23 cellular contexts compared by ENCODE assay signal in the genomic region with DNA sequence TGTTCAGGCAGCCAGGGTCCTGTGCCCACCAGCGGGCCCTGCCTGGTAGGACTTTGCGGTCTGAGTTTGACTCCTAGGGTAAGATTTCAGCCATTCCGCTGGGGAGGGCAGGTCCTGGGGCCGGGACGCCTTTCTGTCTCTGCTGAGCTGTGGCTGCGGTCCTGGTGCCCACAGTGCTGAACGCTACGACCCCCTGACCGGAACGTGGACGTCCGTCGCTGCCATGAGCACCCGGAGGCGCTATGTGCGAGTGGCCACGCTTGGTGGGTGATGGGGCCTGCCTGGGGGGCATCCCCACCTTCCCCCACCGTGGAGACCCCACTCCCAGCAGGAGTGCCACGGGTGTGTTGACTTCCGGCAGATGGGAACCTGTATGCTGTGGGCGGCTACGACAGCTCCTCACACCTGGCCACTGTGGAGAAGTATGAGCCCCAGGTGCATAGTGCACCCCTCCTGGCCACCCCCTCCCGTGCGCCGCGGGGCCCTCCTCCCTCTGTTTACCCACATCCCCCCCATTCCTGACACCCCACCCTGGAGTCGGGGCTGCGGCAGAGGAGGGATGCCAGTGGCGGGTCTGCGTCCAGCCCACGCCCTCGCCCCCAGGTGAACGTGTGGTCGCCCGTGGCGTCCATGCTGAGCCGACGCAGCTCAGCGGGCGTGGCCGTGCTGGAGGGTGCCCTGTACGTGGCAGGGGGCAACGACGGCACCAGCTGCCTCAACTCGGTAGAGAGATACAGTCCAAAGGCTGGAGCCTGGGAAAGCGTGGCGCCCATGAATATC. TPM values are rescaled to one million over a fixed set of nuclear protein-coding genes. Genes with fewer than 3 reads are reported as not detected.
DNase-seq lines count a peak whose midpoint lies in the region; ATAC-seq, FAIRE-seq and TF ChIP-seq lines count a peak whose summit lies in the region.
"Had no signal": no experiment of that assay in that cellular context is flagged by ENCODE, and none has a peak within 500 bp of the region (broad histone marks: within the 10 kb centered on the region; RNA-seq: fewer than 3 reads in every experiment).

No MANE protein-coding gene starts in this region.

- no peak overlapping the region for H3K9ac ChIP-seq in HepG2 (ENCODE audit: insufficient read depth, low read depth, low read length)
- no peak overlapping the region for H3K9ac ChIP-seq in mesenchymal stem cell (ENCODE audit: low read length)
- H3K9ac ChIP-seq: BLaER1 treated with 17β-estradiol and CSF1 and Interleukin-3, amounts not matched to agents 10 nM and 100 nM; GM23248 had no signal

- H3K4me2 ChIP-seq in HepG2 (ENCODE audit: low read depth, low read length) (no peak overlapping the region), mesenchymal stem cell (ENCODE audit: low read length, poor library complexity, severe bottlenecking) (no peak overlapping the region), osteoblast (ENCODE audit: insufficient read depth, low read length) (no peak overlapping the region)
- H3K4me2 ChIP-seq: BLaER1 treated with 17β-estradiol and CSF1 and Interleukin-3, amounts not matched to agents 10 nM and 100 nM had no signal

- H3K36me3 Mint-ChIP-seq in activated CD4-positive, alpha-beta T cell treated with anti-CD3 and anti-CD28 coated beads, Interleukin-2, amount 10 ng/mL, durations not matched to agents 24 days and 14 days (ENCODE audit: low read depth): peaks cover 16% of the 10 kb centered on the region

- H3K4me1 ChIP-seq in HepG2 (ENCODE audit: insufficient read depth, low read length): peaks cover 31% of the 10 kb centered on the region
- H3K4me1 ChIP-seq in right lobe of liver: peaks cover 0 to 12% (median 2%) of the 10 kb centered on the region in 4 donors
- peaks cover 31% of the 10 kb centered on the region for H3K4me1 ChIP-seq in mesenchymal stem cell (ENCODE audit: control insufficient read depth, insufficient read depth, low read depth, low read length)
- H3K4me1 ChIP-seq in osteoblast (ENCODE audit: insufficient read depth, low read length): peaks cover 10% of the 10 kb centered on the region

- H3K79me1 ChIP-seq in mesenchymal stem cell (replicated peaks; ENCODE audit: low read length, poor library complexity, severe bottlenecking): peaks cover 15% of the 10 kb centered on the region

- over 99% methylated on average over 20 of the region's 47 CpGs for WGBS in HepG2 (ENCODE audit: low lambda C conversion rate)
- 100% methylated on average over 1 of the region's 47 CpGs for WGBS in right lobe of liver (ENCODE audit: insufficient coverage, low coverage, low lambda C conversion rate, missing lambda C conversion rate)
- WGBS in mesenchymal stem cell: 96% methylated on average over 41 of the region's 47 CpGs

- H3K27ac ChIP-seq in HepG2 (ENCODE audit: extremely low read length, insufficient read depth, low read length): no peak overlapping the region
- H3K27ac ChIP-seq in right lobe of liver: no peak overlapping the region
- no peak overlapping the region for H3K27ac ChIP-seq in mesenchymal stem cell (ENCODE audit: low read length, poor library complexity, severe bottlenecking)
- no peak overlapping the region for H3K27ac ChIP-seq in osteoblast (ENCODE audit: low read depth, low read length)
- H3K27ac ChIP-seq: 22Rv1; BLaER1 treated with 17β-estradiol and CSF1 and Interleukin-3, amounts not matched to agents 10 nM and 100 nM; GM23248 had no signal

- TF ChIP-seq EP300 in HepG2 (IDR thresholded peaks at IDR 0.05; ENCODE audit: low read depth in 2 of 2, low read length in 2 of 2): no peak
- no peak for TF ChIP-seq EP300 in HepG2 (CRISPR knock-in tag; IDR thresholded peaks at IDR 0.05; ENCODE audit: borderline replicate concordance)

- no peak for TF ChIP-seq POLR2A in HepG2 (IDR thresholded peaks at IDR 0.05; ENCODE audit: insufficient read depth in 1 of 2, low read depth in 2 of 2, low read length in 2 of 2)
- no peak for TF ChIP-seq POLR2A in right lobe of liver (IDR thresholded peaks at IDR 0.05)

- H2AFZ ChIP-seq in HepG2 (ENCODE audit: low read length) (no peak overlapping the region), mesenchymal stem cell (ENCODE audit: low read depth, low read length) (no peak overlapping the region), osteoblast (ENCODE audit: low read length) (no peak overlapping the region)
- H2AFZ ChIP-seq: GM23248 had no signal

- H2BK5ac ChIP-seq in mesenchymal stem cell (ENCODE audit: low read depth, low read length, poor library complexity, severe bottlenecking): no peak overlapping the region

- TF ChIP-seq CTCF in HepG2 (CRISPR knock-in tag; IDR thresholded peaks at IDR 0.05) (no peak), right lobe of liver (IDR thresholded peaks at IDR 0.05) (no peak), osteoblast (IDR thresholded peaks at IDR 0.05; ENCODE audit: extremely low read depth, low read depth, low read length) (no peak)

- H3K4me3 Mint-ChIP-seq in activated CD4-positive, alpha-beta T cell treated with anti-CD3 and anti-CD28 coated beads, Interleukin-2, amount 10 ng/mL, durations not matched to agents 24 days and 14 days: peak overlapping the region; percentile 7

- BruUV-seq in HepG2 (replicated peaks; lab: Mats Ljungman, UMichigan): no TSS peak

- peak overlapping the region; percentile 15 for H4K91ac ChIP-seq in mesenchymal stem cell (ENCODE audit: low read length)

- H3K23ac ChIP-seq in mesenchymal stem cell (ENCODE audit: low read length in 2 of 2): no peak overlapping the region

- no peak for FAIRE-seq in HepG2 (lab: Jason Lieb, UNC)
- FAIRE-seq: D721Med, G401.6, GM12891, H54 had no signal

- H3K14ac ChIP-seq in mesenchymal stem cell (ENCODE audit: low read length in 2 of 2): no peak overlapping the region

- H3K4me1 Mint-ChIP-seq in activated CD4-positive, alpha-beta T cell treated with anti-CD3 and anti-CD28 coated beads, Interleukin-2, amount 10 ng/mL, durations not matched to agents 24 days and 14 days: peaks cover 10% of the 10 kb centered on the region

- no peak overlapping the region for H2BK15ac ChIP-seq in mesenchymal stem cell (ENCODE audit: low read depth, poor library complexity, severe bottlenecking)

- no peak overlapping the region for H3K27ac Mint-ChIP-seq in activated CD4-positive, alpha-beta T cell treated with anti-CD3 and anti-CD28 coated beads, Interleukin-2, amount 10 ng/mL, durations not matched to agents 24 days and 14 days
- H3K27ac Mint-ChIP-seq: CD4-positive, alpha-beta memory T cell had no signal

- H3K4me3 ChIP-seq in HepG2 (replicated peaks in 1 of 3; ENCODE audit: insufficient read depth in 1 of 3, low read depth in 2 of 3, low read length in 3 of 3) (no peak overlapping the region), right lobe of liver (no peak overlapping the region), mesenchymal stem cell (ENCODE audit: insufficient read depth in 1 of 2, low read depth in 1 of 2, low read length in 2 of 2) (no peak overlapping the region), osteoblast (ENCODE audit: insufficient read depth, low read length) (no peak overlapping the region)
- H3K4me3 ChIP-seq: BLaER1 treated with 17β-estradiol and CSF1 and Interleukin-3, amounts not matched to agents 10 nM and 100 nM; GM23248 had no signal

- H3K79me2 ChIP-seq in HepG2 (ENCODE audit: insufficient read depth, low read length) (peaks cover under 1% of the 10 kb centered on the region), osteoblast (ENCODE audit: insufficient read depth, low read length) (peaks cover 1% of the 10 kb centered on the region)

- no peaks in the 10 kb centered on the region for H3K9me3 Mint-ChIP-seq in activated CD4-positive, alpha-beta T cell treated with anti-CD3 and anti-CD28 coated beads, Interleukin-2, amount 10 ng/mL, durations not matched to agents 24 days and 14 days
- H3K9me3 Mint-ChIP-seq: CD4-positive, alpha-beta memory T cell had no signal

- DNase-seq in activated CD4-positive, alpha-beta T cell treated with anti-CD3 and anti-CD28 coated beads, Interleukin-2, amount 10 ng/mL, durations not matched to agents 24 days and 14 days: no peak
- DNase-seq in activated CD4-positive, alpha-beta T cell treated with anti-CD3 and anti-CD28 coated beads for 48 hours: no peak
- DNase-seq in HepG2 (ENCODE audit: low spot score) (no peak), right lobe of liver (no peak), mesenchymal stem cell (no peak), NCI-H128 (lab: John Stamatoyannopoulos, UW; ENCODE audit: unreplicated experiment) (no peak), osteoblast (ENCODE audit: insufficient read length, low spot score, missing footprints) (no peak), NCI-H2171 treated with DMSO at 0.1 percent for 48 hours (lab: John Stamatoyannopoulos, UW) (no peak)
- DNase-seq: AML-193, COR-L47, DMS153, DMS79 treated with DMSO at 0.1 percent for 48 hours, EL, GM23248 had no signal

- no peak overlapping the region for H3K4ac ChIP-seq in mesenchymal stem cell (ENCODE audit: low read depth in 1 of 2, low read length in 2 of 2)

- peaks cover 0 to 6% of the 10 kb centered on the region in 2 experiments; a peak in 1 of 5 replicates for H3K36me3 ChIP-seq in HepG2 (replicated peaks in 1 of 2; ENCODE audit: control insufficient read depth in 1 of 2, insufficient read depth in 2 of 2, low read length in 2 of 2)
- H3K36me3 ChIP-seq in right lobe of liver: no peaks in the 10 kb centered on the region
- H3K36me3 ChIP-seq in mesenchymal stem cell (ENCODE audit: control insufficient read depth in 1 of 2, insufficient read depth in 2 of 2, low read depth in 1 of 2, low read length in 2 of 2): peaks cover 13 to 45% of the 10 kb centered on the region in 2 experiments
- peaks cover 10% of the 10 kb centered on the region for H3K36me3 ChIP-seq in osteoblast (ENCODE audit: insufficient read depth, low read length)

- intact Hi-C loops in activated CD4-positive, alpha-beta T cell treated with anti-CD3 and anti-CD28 coated beads, Interleukin-2, amount 10 ng/mL, durations not matched to agents 24 days and 14 days (cut with micrococcal nuclease): no loop called here
- intact Hi-C loops in HepG2 (cut with micrococcal nuclease; ENCODE audit: unreplicated experiment): no loop called here
- intact Hi-C loops in right lobe of liver (cut with DNase I): no loop called here

- H3K27me3 ChIP-seq in HepG2 (ENCODE audit: control insufficient read depth in 1 of 2, insufficient read depth in 2 of 2, low read length in 2 of 2): no peaks in the 10 kb centered on the region; a peak in 2 of 5 replicates
- no peaks in the 10 kb centered on the region for H3K27me3 ChIP-seq in right lobe of liver
- H3K27me3 ChIP-seq in mesenchymal stem cell (ENCODE audit: control insufficient read depth in 1 of 2, insufficient read depth in 1 of 2, low read length in 2 of 2): peaks cover 0 to 18% of the 10 kb centered on the region in 2 experiments
- no peaks in the 10 kb centered on the region for H3K27me3 ChIP-seq in osteoblast (ENCODE audit: insufficient read depth, low read length)

- no peak overlapping the region for H3K18ac ChIP-seq in mesenchymal stem cell (ENCODE audit: low read depth in 1 of 2, low read length in 2 of 2)

- POLR2A ChIA-PET in HepG2 (lab: Yijun Ruan, JAX): no interaction called here

- H4K8ac ChIP-seq in mesenchymal stem cell (ENCODE audit: low read length): peak overlapping the region; percentile 41

- H2BK12ac ChIP-seq in mesenchymal stem cell (ENCODE audit: low read length in 2 of 2): no peak overlapping the region

- CTCF ChIA-PET in HepG2 (lab: Yijun Ruan, JAX; ENCODE audit: low intra/inter-chr PET ratio, low total read pairs): no interaction called here

- no peak for TF ChIP-seq RAD21 in HepG2 (CRISPR knock-in tag; IDR thresholded peaks at IDR 0.05)

- no peaks in the 10 kb centered on the region for H3K9me3 ChIP-seq in HepG2 (ENCODE audit: low read length)
- H3K9me3 ChIP-seq in right lobe of liver: no peaks in the 10 kb centered on the region
- no peaks in the 10 kb centered on the region for H3K9me3 ChIP-seq in mesenchymal stem cell (ENCODE audit: control insufficient read depth, low read length)
- no peaks in the 10 kb centered on the region for H3K9me3 ChIP-seq in osteoblast (ENCODE audit: low read depth, low read length)
- H3K9me3 ChIP-seq: BLaER1 treated with 17β-estradiol and CSF1 and Interleukin-3, amounts not matched to agents 10 nM and 100 nM had no signal

- ATAC-seq in HepG2: no peak
- no peak for ATAC-seq in right lobe of liver
- ATAC-seq: HCT116 had no signal

- H2BK120ac ChIP-seq in mesenchymal stem cell (ENCODE audit: low read depth, low read length): no peak overlapping the region

- in situ Hi-C loops in HepG2 (cut with HindIII; ENCODE audit: extremely low pct_ligation_motif_present, low pct_unique_long_range_greater_than_20kb): no loop called here

- H2AK5ac ChIP-seq in mesenchymal stem cell (ENCODE audit: low read length, severe bottlenecking): no peak overlapping the region

- peaks cover 7% of the 10 kb centered on the region for H3K27me3 Mint-ChIP-seq in activated CD4-positive, alpha-beta T cell treated with anti-CD3 and anti-CD28 coated beads, Interleukin-2, amount 10 ng/mL, durations not matched to agents 24 days and 14 days
- H3K27me3 Mint-ChIP-seq: CD4-positive, alpha-beta memory T cell had no signal

- H4K20me1 ChIP-seq in HepG2 (ENCODE audit: insufficient read depth, low read length) (no peaks in the 10 kb centered on the region), osteoblast (ENCODE audit: insufficient read depth, low read length) (peaks cover under 1% of the 10 kb centered on the region)

RNA-seq across cellular contexts. Expression of a gene that starts 2.3 kb away (rescaled TPM):
- 1.8 and 2.8 TPM in 2 replicates for total RNA-seq in activated CD4-positive, alpha-beta T cell treated with anti-CD3 and anti-CD28 coated beads, Interleukin-2, amount 10 ng/mL, durations not matched to agents 24 days and 14 days
- total RNA-seq in HepG2 (2016; rRNA removed; fragmentation: Illumina TruSeq; extraction: Trizol): 0.21 and 0.42 TPM in 2 replicates
- not detected in 2 replicates for total RNA-seq in HepG2 (2016; cell fraction: cytosol; rRNA removed; fragmentation: Illumina TruSeq; extraction: Trizol; ENCODE audit: low read depth)
- 0.31 and 0.48 TPM in 2 replicates for total RNA-seq in HepG2 (2016; cell fraction: insoluble cytoplasmic fraction; rRNA removed; fragmentation: Illumina TruSeq; extraction: Trizol)
- 0.15 and 0.17 TPM in 2 replicates for total RNA-seq in HepG2 (2016; cell fraction: membrane; rRNA removed; fragmentation: Illumina TruSeq; extraction: Trizol)
- total RNA-seq in HepG2 (2016; cell fraction: nucleus; rRNA removed; fragmentation: Illumina TruSeq; extraction: Trizol): 0.59 and 0.63 TPM in 2 replicates
- 0.58 and 0.59 TPM in 2 replicates for polyA plus RNA-seq in HepG2 (2011; rRNA removed)
- 0.13 and 0.23 TPM in 2 replicates for polyA plus RNA-seq in HepG2 (2011; cell fraction: cytosol; rRNA removed)
- polyA plus RNA-seq in HepG2 (2011; cell fraction: nucleus; rRNA removed): 13.2 and 15.5 TPM in 2 replicates
- polyA plus RNA-seq in HepG2 (2012): 0.51 and 0.55 TPM in 2 replicates
- 0.05 and 0.09 TPM in 2 replicates for polyA plus RNA-seq in HepG2 (2016; cell fraction: cytosol; fragmentation: Illumina TruSeq; extraction: Trizol; ENCODE audit: low read depth)
- polyA plus RNA-seq in HepG2 (2016; cell fraction: insoluble cytoplasmic fraction; fragmentation: Illumina TruSeq; extraction: Trizol; ENCODE audit: low read depth): 0.29 and 0.48 TPM in 2 replicates
- polyA plus RNA-seq in HepG2 (2016; cell fraction: membrane; fragmentation: Illumina TruSeq; extraction: Trizol; ENCODE audit: low read depth): 0.13 and 0.29 TPM in 2 replicates
- 2.6 and 2.7 TPM in 2 replicates for polyA plus RNA-seq in HepG2 (2016; cell fraction: nucleus; fragmentation: Illumina TruSeq; extraction: Trizol; ENCODE audit: insufficient read depth, low read depth)
- polyA minus RNA-seq in HepG2 (2011; rRNA and poly(A)+ RNA removed; ENCODE audit: low replicate concordance): 0.26 and 0.54 TPM in 2 replicates
- 0.53 TPM in 1 of 2 replicates, not detected in the other for polyA minus RNA-seq in HepG2 (2011; cell fraction: cytosol; rRNA and poly(A)+ RNA removed)
- polyA minus RNA-seq in HepG2 (2011; cell fraction: nucleus; rRNA and poly(A)+ RNA removed): 1.8 and 1.9 TPM in 2 replicates
- 1 to 10 TPM in 1 of 6 experiments, under 1 TPM in 4, not detected in 1; 0.11 to 2.4 (median 0.26) TPM for total RNA-seq in right lobe of liver
- 0.75 TPM for polyA plus RNA-seq in mesenchymal stem cell (2013, experiment 1 of 2)
- polyA plus RNA-seq in mesenchymal stem cell (2013, experiment 2 of 2): 0.60 TPM
- 0.36 and 0.88 TPM in 2 replicates for total RNA-seq in osteoblast
- total RNA-seq: A673 had no signal

RNA-seq across cellular contexts. Expression of a gene that starts 3.6 kb away (rescaled TPM):
- 46.4 and 48.1 TPM in 2 replicates for total RNA-seq in activated CD4-positive, alpha-beta T cell treated with anti-CD3 and anti-CD28 coated beads, Interleukin-2, amount 10 ng/mL, durations not matched to agents 24 days and 14 days
- 2.8 and 9.3 TPM in 2 replicates for total RNA-seq in HepG2 (2016; rRNA removed; fragmentation: Illumina TruSeq; extraction: Trizol)
- 4.5 and 5.0 TPM in 2 replicates for total RNA-seq in HepG2 (2016; cell fraction: cytosol; rRNA removed; fragmentation: Illumina TruSeq; extraction: Trizol; ENCODE audit: low read depth)
- 2.4 and 10.3 TPM in 2 replicates for total RNA-seq in HepG2 (2016; cell fraction: insoluble cytoplasmic fraction; rRNA removed; fragmentation: Illumina TruSeq; extraction: Trizol)
- 2.6 and 2.8 TPM in 2 replicates for total RNA-seq in HepG2 (2016; cell fraction: membrane; rRNA removed; fragmentation: Illumina TruSeq; extraction: Trizol)
- total RNA-seq in HepG2 (2016; cell fraction: nucleus; rRNA removed; fragmentation: Illumina TruSeq; extraction: Trizol): 14.8 and 15.9 TPM in 2 replicates
- 24.7 and 31.4 TPM in 2 replicates for polyA plus RNA-seq in HepG2 (2011; rRNA removed)
- 6.8 and 12.3 TPM in 2 replicates for polyA plus RNA-seq in HepG2 (2011; cell fraction: cytosol; rRNA removed)
- 590 and 778 TPM in 2 replicates for polyA plus RNA-seq in HepG2 (2011; cell fraction: nucleus; rRNA removed)
- polyA plus RNA-seq in HepG2 (2012): 11.7 and 19.1 TPM in 2 replicates
- polyA plus RNA-seq in HepG2 (2016; cell fraction: cytosol; fragmentation: Illumina TruSeq; extraction: Trizol; ENCODE audit: low read depth): 1.1 and 1.3 TPM in 2 replicates
- polyA plus RNA-seq in HepG2 (2016; cell fraction: insoluble cytoplasmic fraction; fragmentation: Illumina TruSeq; extraction: Trizol; ENCODE audit: low read depth): 3.4 and 3.7 TPM in 2 replicates
- polyA plus RNA-seq in HepG2 (2016; cell fraction: membrane; fragmentation: Illumina TruSeq; extraction: Trizol; ENCODE audit: low read depth): 1.9 and 2.4 TPM in 2 replicates
- polyA plus RNA-seq in HepG2 (2016; cell fraction: nucleus; fragmentation: Illumina TruSeq; extraction: Trizol; ENCODE audit: insufficient read depth, low read depth): 71.9 and 74.8 TPM in 2 replicates
- 4.3 and 19.5 TPM in 2 replicates for polyA minus RNA-seq in HepG2 (2011; rRNA and poly(A)+ RNA removed; ENCODE audit: low replicate concordance)
- 4.6 and 4.9 TPM in 2 replicates for polyA minus RNA-seq in HepG2 (2011; cell fraction: cytosol; rRNA and poly(A)+ RNA removed)
- 24.9 and 31.0 TPM in 2 replicates for polyA minus RNA-seq in HepG2 (2011; cell fraction: nucleus; rRNA and poly(A)+ RNA removed)
- 1 to 10 TPM; 1.9 to 6.7 (median 4.3) TPM for total RNA-seq in right lobe of liver
- 11.5 TPM for polyA plus RNA-seq in mesenchymal stem cell (2013, experiment 1 of 2)
- 12.5 TPM for polyA plus RNA-seq in mesenchymal stem cell (2013, experiment 2 of 2)
- total RNA-seq in osteoblast: 5.4 and 6.2 TPM in 2 replicates

RNA-seq across cellular contexts. Expression of a gene that starts 4.9 kb away (rescaled TPM):
- 190 and 192 TPM in 2 replicates for total RNA-seq in activated CD4-positive, alpha-beta T cell treated with anti-CD3 and anti-CD28 coated beads, Interleukin-2, amount 10 ng/mL, durations not matched to agents 24 days and 14 days
- total RNA-seq in HepG2 (2016; rRNA removed; fragmentation: Illumina TruSeq; extraction: Trizol): 91.6 and 103 TPM in 2 replicates
- total RNA-seq in HepG2 (2016; cell fraction: cytosol; rRNA removed; fragmentation: Illumina TruSeq; extraction: Trizol; ENCODE audit: low read depth): 14.1 and 16.1 TPM in 2 replicates
- 81.2 and 109 TPM in 2 replicates for total RNA-seq in HepG2 (2016; cell fraction: insoluble cytoplasmic fraction; rRNA removed; fragmentation: Illumina TruSeq; extraction: Trizol)
- total RNA-seq in HepG2 (2016; cell fraction: membrane; rRNA removed; fragmentation: Illumina TruSeq; extraction: Trizol): 22.9 and 27.1 TPM in 2 replicates
- 53.2 and 63.8 TPM in 2 replicates for total RNA-seq in HepG2 (2016; cell fraction: nucleus; rRNA removed; fragmentation: Illumina TruSeq; extraction: Trizol)
- 32.0 and 40.5 TPM in 2 replicates for polyA plus RNA-seq in HepG2 (2011; rRNA removed)
- 33.6 and 44.6 TPM in 2 replicates for polyA plus RNA-seq in HepG2 (2011; cell fraction: cytosol; rRNA removed)
- 85.2 and 96.0 TPM in 2 replicates for polyA plus RNA-seq in HepG2 (2011; cell fraction: nucleus; rRNA removed)
- polyA plus RNA-seq in HepG2 (2012): 41.8 and 44.3 TPM in 2 replicates
- polyA plus RNA-seq in HepG2 (2016; cell fraction: cytosol; fragmentation: Illumina TruSeq; extraction: Trizol; ENCODE audit: low read depth): 5.1 and 6.4 TPM in 2 replicates
- 69.1 and 81.1 TPM in 2 replicates for polyA plus RNA-seq in HepG2 (2016; cell fraction: insoluble cytoplasmic fraction; fragmentation: Illumina TruSeq; extraction: Trizol; ENCODE audit: low read depth)
- 9.8 and 11.1 TPM in 2 replicates for polyA plus RNA-seq in HepG2 (2016; cell fraction: membrane; fragmentation: Illumina TruSeq; extraction: Trizol; ENCODE audit: low read depth)
- 108 and 110 TPM in 2 replicates for polyA plus RNA-seq in HepG2 (2016; cell fraction: nucleus; fragmentation: Illumina TruSeq; extraction: Trizol; ENCODE audit: insufficient read depth, low read depth)
- polyA minus RNA-seq in HepG2 (2011; rRNA and poly(A)+ RNA removed; ENCODE audit: low replicate concordance): 118 and 166 TPM in 2 replicates
- polyA minus RNA-seq in HepG2 (2011; cell fraction: cytosol; rRNA and poly(A)+ RNA removed): 43.1 and 44.0 TPM in 2 replicates
- 18.8 and 20.1 TPM in 2 replicates for polyA minus RNA-seq in HepG2 (2011; cell fraction: nucleus; rRNA and poly(A)+ RNA removed)
- total RNA-seq in right lobe of liver: 10 to 100 TPM; 28.9 to 36.8 (median 30.2) TPM
- 32.5 TPM for polyA plus RNA-seq in mesenchymal stem cell (2013, experiment 1 of 2)
- polyA plus RNA-seq in mesenchymal stem cell (2013, experiment 2 of 2): 33.0 TPM
- total RNA-seq in osteoblast: 47.7 and 47.8 TPM in 2 replicates

RNA-seq across cellular contexts. Expression of a gene that starts 18.0 kb away (rescaled TPM):
- total RNA-seq in activated CD4-positive, alpha-beta T cell treated with anti-CD3 and anti-CD28 coated beads, Interleukin-2, amount 10 ng/mL, durations not matched to agents 24 days and 14 days: not detected in 2 replicates
- total RNA-seq in HepG2 (2016; rRNA removed; fragmentation: Illumina TruSeq; extraction: Trizol) (0.04 TPM in 1 of 2 replicates, not detected in the other), right lobe of liver (under 1 TPM in 4 of 6 experiments, not detected in 2; 0.18 to 0.46 (median 0.28) TPM), osteoblast (not detected in 2 replicates)
- total RNA-seq in HepG2 (2016; cell fraction: cytosol; rRNA removed; fragmentation: Illumina TruSeq; extraction: Trizol; ENCODE audit: low read depth): not detected in 2 replicates
- total RNA-seq in HepG2 (2016; cell fraction: insoluble cytoplasmic fraction; rRNA removed; fragmentation: Illumina TruSeq; extraction: Trizol): not detected in 2 replicates
- total RNA-seq in HepG2 (2016; cell fraction: membrane; rRNA removed; fragmentation: Illumina TruSeq; extraction: Trizol): not detected in 2 replicates
- not detected in 2 replicates for total RNA-seq in HepG2 (2016; cell fraction: nucleus; rRNA removed; fragmentation: Illumina TruSeq; extraction: Trizol)
- polyA plus RNA-seq in HepG2 (2011; rRNA removed): 0.29 and 0.38 TPM in 2 replicates
- polyA plus RNA-seq in HepG2 (2011; cell fraction: cytosol; rRNA removed): 0.17 and 0.32 TPM in 2 replicates
- 2.3 and 2.6 TPM in 2 replicates for polyA plus RNA-seq in HepG2 (2011; cell fraction: nucleus; rRNA removed)
- 0.44 TPM in 2 replicates for polyA plus RNA-seq in HepG2 (2012)
- polyA plus RNA-seq in HepG2 (2016; cell fraction: cytosol; fragmentation: Illumina TruSeq; extraction: Trizol; ENCODE audit: low read depth): not detected in 2 replicates
- polyA plus RNA-seq in HepG2 (2016; cell fraction: insoluble cytoplasmic fraction; fragmentation: Illumina TruSeq; extraction: Trizol; ENCODE audit: low read depth): not detected in 2 replicates
- polyA plus RNA-seq in HepG2 (2016; cell fraction: membrane; fragmentation: Illumina TruSeq; extraction: Trizol; ENCODE audit: low read depth): not detected in 2 replicates
- polyA plus RNA-seq in HepG2 (2016; cell fraction: nucleus; fragmentation: Illumina TruSeq; extraction: Trizol; ENCODE audit: insufficient read depth, low read depth): not detected in 2 replicates
- polyA minus RNA-seq in HepG2 (2011; rRNA and poly(A)+ RNA removed; ENCODE audit: low replicate concordance): 0.09 and 2.7 TPM in 2 replicates
- polyA minus RNA-seq in HepG2 (2011; cell fraction: cytosol; rRNA and poly(A)+ RNA removed): 0.44 and 0.59 TPM in 2 replicates
- 0.99 and 1.2 TPM in 2 replicates for polyA minus RNA-seq in HepG2 (2011; cell fraction: nucleus; rRNA and poly(A)+ RNA removed)
- not detected for polyA plus RNA-seq in mesenchymal stem cell (2013, experiment 1 of 2)
- not detected for polyA plus RNA-seq in mesenchymal stem cell (2013, experiment 2 of 2)
- total RNA-seq: A673; CD4-positive, alpha-beta memory T cell; GM23248 had no signal

RNA-seq across cellular contexts. Expression of a gene that starts 36.0 kb away (rescaled TPM):
- total RNA-seq in activated CD4-positive, alpha-beta T cell treated with anti-CD3 and anti-CD28 coated beads, Interleukin-2, amount 10 ng/mL, durations not matched to agents 24 days and 14 days: 2.8 and 5.0 TPM in 2 replicates
- total RNA-seq in HepG2 (2016; rRNA removed; fragmentation: Illumina TruSeq; extraction: Trizol): 4.4 and 8.8 TPM in 2 replicates
- total RNA-seq in HepG2 (2016; cell fraction: cytosol; rRNA removed; fragmentation: Illumina TruSeq; extraction: Trizol; ENCODE audit: low read depth): 16.5 and 25.5 TPM in 2 replicates
- 3.4 and 7.9 TPM in 2 replicates for total RNA-seq in HepG2 (2016; cell fraction: insoluble cytoplasmic fraction; rRNA removed; fragmentation: Illumina TruSeq; extraction: Trizol)
- total RNA-seq in HepG2 (2016; cell fraction: membrane; rRNA removed; fragmentation: Illumina TruSeq; extraction: Trizol): 13.5 and 18.3 TPM in 2 replicates
- total RNA-seq in HepG2 (2016; cell fraction: nucleus; rRNA removed; fragmentation: Illumina TruSeq; extraction: Trizol): 6.5 and 8.0 TPM in 2 replicates
- polyA plus RNA-seq in HepG2 (2011; rRNA removed): 10.6 and 17.6 TPM in 2 replicates
- 11.6 and 28.6 TPM in 2 replicates for polyA plus RNA-seq in HepG2 (2011; cell fraction: cytosol; rRNA removed)
- polyA plus RNA-seq in HepG2 (2011; cell fraction: nucleus; rRNA removed): 190 and 210 TPM in 2 replicates
- 4.3 and 7.0 TPM in 2 replicates for polyA plus RNA-seq in HepG2 (2012)
- 17.0 and 22.1 TPM in 2 replicates for polyA plus RNA-seq in HepG2 (2016; cell fraction: cytosol; fragmentation: Illumina TruSeq; extraction: Trizol; ENCODE audit: low read depth)
- polyA plus RNA-seq in HepG2 (2016; cell fraction: insoluble cytoplasmic fraction; fragmentation: Illumina TruSeq; extraction: Trizol; ENCODE audit: low read depth): 4.5 and 6.0 TPM in 2 replicates
- 10.6 and 11.4 TPM in 2 replicates for polyA plus RNA-seq in HepG2 (2016; cell fraction: membrane; fragmentation: Illumina TruSeq; extraction: Trizol; ENCODE audit: low read depth)
- polyA plus RNA-seq in HepG2 (2016; cell fraction: nucleus; fragmentation: Illumina TruSeq; extraction: Trizol; ENCODE audit: insufficient read depth, low read depth): 16.1 and 18.4 TPM in 2 replicates
- 2.2 and 6.1 TPM in 2 replicates for polyA minus RNA-seq in HepG2 (2011; rRNA and poly(A)+ RNA removed; ENCODE audit: low replicate concordance)
- polyA minus RNA-seq in HepG2 (2011; cell fraction: cytosol; rRNA and poly(A)+ RNA removed): 6.4 and 8.5 TPM in 2 replicates
- 4.6 and 8.9 TPM in 2 replicates for polyA minus RNA-seq in HepG2 (2011; cell fraction: nucleus; rRNA and poly(A)+ RNA removed)
- total RNA-seq in right lobe of liver: 10 to 100 TPM in 2 of 6 experiments, 1 to 10 TPM in 4; 1.6 to 21.5 (median 5.2) TPM
- 28.5 TPM for polyA plus RNA-seq in mesenchymal stem cell (2013, experiment 1 of 2)
- polyA plus RNA-seq in mesenchymal stem cell (2013, experiment 2 of 2): 25.8 TPM
- 0.29 and 0.72 TPM in 2 replicates for total RNA-seq in osteoblast
- total RNA-seq: CD4-positive, alpha-beta memory T cell had no signal
